In the genomic region with DNA sequence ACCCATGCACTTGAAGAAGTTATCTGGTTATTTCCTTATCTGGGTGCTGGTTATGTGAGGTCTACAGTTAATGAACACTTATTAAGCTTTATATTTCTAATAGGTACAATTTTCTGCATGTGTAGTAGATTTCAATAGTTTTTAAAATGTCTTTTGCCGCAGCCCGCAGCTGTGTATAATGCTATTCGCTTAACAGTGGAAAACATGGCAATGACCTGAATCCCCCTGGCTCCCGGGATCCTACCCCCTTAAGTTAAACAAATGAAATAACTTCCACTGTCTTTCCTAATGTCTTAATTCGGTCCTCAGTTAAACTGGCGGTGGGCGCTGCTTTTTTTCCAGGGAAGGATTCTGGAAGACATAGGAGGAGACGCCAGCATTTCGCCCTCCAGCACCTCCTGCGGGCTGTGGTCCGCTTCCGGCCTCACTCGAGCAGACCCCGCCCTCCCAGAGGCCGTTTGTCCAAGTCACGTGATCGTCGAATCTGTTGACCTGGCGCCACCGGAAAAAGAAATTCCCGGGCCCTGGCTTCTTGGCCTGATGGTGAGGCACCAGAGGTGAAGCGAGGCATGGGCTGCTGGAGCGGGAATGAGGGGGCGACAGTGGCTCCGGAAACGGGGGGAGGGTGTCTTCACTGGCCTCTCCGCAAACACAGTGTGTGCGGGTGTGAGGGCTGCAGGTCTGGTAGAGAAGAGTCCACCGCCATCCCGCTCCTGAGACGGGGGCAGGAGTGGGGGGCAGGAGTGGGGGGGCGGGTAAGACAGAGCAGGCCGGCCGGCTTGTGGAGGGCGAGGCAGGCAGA, we compare ENCODE assay signal across 8 cellular contexts. TPM values are rescaled to one million over a fixed set of nuclear protein-coding genes. Genes with fewer than 3 reads are reported as not detected.
DNase-seq lines count a peak whose midpoint lies in the region; ATAC-seq and TF ChIP-seq lines count a peak whose summit lies in the region.

No MANE protein-coding gene starts in this region.

- H3K4me3 ChIP-seq in BE2C (ENCODE audit: low read depth, low read length) (peak overlapping the region; percentile 49), OCI-LY1 (ENCODE audit: low read depth, low read length, poor library complexity, severe bottlenecking) (peak overlapping the region; percentile 64), epithelial cell of proximal tubule (ENCODE audit: low read depth, low read length) (peak overlapping the region; percentile 53), mononuclear cell (ENCODE audit: low read length) (peak overlapping the region; percentile 68)

- ATAC-seq in GM19324 (IDR thresholded peaks at IDR 0.05; ENCODE audit: low FRiP score, unreplicated experiment), result peak; percentile 75

- peak; percentile 33 for TF ChIP-seq CTCF in BE2C (IDR thresholded peaks at IDR 0.05; ENCODE audit: low read depth, low read length)
- TF ChIP-seq CTCF in OCI-LY1 (IDR thresholded peaks at IDR 0.05; ENCODE audit: low read length), result peak; percentile 26; the same call in 1 of the 2 replicates
- TF ChIP-seq CTCF in epithelial cell of proximal tubule (conservative IDR thresholded peaks at IDR 0.05; ENCODE audit: low read depth, low read length), result peak; percentile 33

- peak; percentile 94 for DNase-seq in BE2C
- DNase-seq in HT-29 (ENCODE audit: low spot score), result peak; percentile 93
- peak; percentile 61 for DNase-seq in activated T-cell treated with anti-CD3 and anti-CD28 coated beads for 48 hours (ENCODE audit: low read depth)
- no peak for DNase-seq in epithelial cell of proximal tubule (ENCODE audit: low read depth)
- peak; percentile 12 to 41 for DNase-seq in stimulated activated CD8-positive, alpha-beta memory T cell treated with anti-CD3 and anti-CD28 coated beads, Interleukin-7, amount 100 ng/mL, for 1 hour (ENCODE audit: low read depth in 2 of 2)

- no peaks in the 10 kb centered on the region for H3K27me3 ChIP-seq in BE2C
- 0 out of 2 replicates have a peak, but pooled peaks cover 3% of the 10 kb centered on the region for H3K27me3 ChIP-seq in OCI-LY1 (ENCODE audit: insufficient read depth, low read length)
- no peaks in the 10 kb centered on the region for H3K27me3 ChIP-seq in mononuclear cell (ENCODE audit: insufficient read depth, low read length)

- peak overlapping the region; percentile 59 for H3K9ac ChIP-seq in OCI-LY1 (ENCODE audit: low read length)

- no peak overlapping the region for H3K27ac ChIP-seq in OCI-LY1 (ENCODE audit: low read depth, low read length, poor library complexity, severe bottlenecking)

- H3K4me1 ChIP-seq in BE2C, result peaks cover 7% of the 10 kb centered on the region
- H3K4me1 ChIP-seq in OCI-LY1 (ENCODE audit: insufficient read depth, low read length, severe bottlenecking), result peaks cover 16% of the 10 kb centered on the region
- peaks cover 10% of the 10 kb centered on the region for H3K4me1 ChIP-seq in mononuclear cell (ENCODE audit: insufficient read depth, low read length)

- H2AFZ ChIP-seq in OCI-LY1 (ENCODE audit: low read length), result peak overlapping the region; percentile 60; the same call in 1 of the 2 replicates

- no peaks in the 10 kb centered on the region for H3K36me3 ChIP-seq in BE2C
- no peaks in the 10 kb centered on the region for H3K36me3 ChIP-seq in OCI-LY1 (ENCODE audit: insufficient read depth, low read length)

- H3F3A ChIP-seq in OCI-LY1 (ENCODE audit: insufficient read depth, low read length), result no peaks in the 10 kb centered on the region

- H3K4me2 ChIP-seq in OCI-LY1 (ENCODE audit: low read length), result peak overlapping the region; percentile 56

- H4K20me1 ChIP-seq in OCI-LY1 (ENCODE audit: insufficient read depth, low read length), result no peaks in the 10 kb centered on the region

- no peaks in the 10 kb centered on the region for H3K79me2 ChIP-seq in OCI-LY1 (ENCODE audit: insufficient read depth, low read length)

- H3K9me3 ChIP-seq in BE2C (no peaks in the 10 kb centered on the region), OCI-LY1 (ENCODE audit: low read length) (no peaks in the 10 kb centered on the region), mononuclear cell (ENCODE audit: low read depth, low read length) (no peaks in the 10 kb centered on the region)

- H3K9me2 ChIP-seq in OCI-LY1 (ENCODE audit: low read depth, low read length), result no peaks in the 10 kb centered on the region

RNA-seq across cellular contexts. Expression of gene CSPG4, which starts 45.6 kb away (rescaled TPM):
- polyA plus RNA-seq in BE2C (2012; ENCODE audit: insufficient read depth, insufficient read length, low read depth), result 5.9 TPM
- total RNA-seq in HT-29 (2014; rRNA removed; shearing (Covaris generic)), result 8.9 and 10.7 TPM in 2 replicates
- total RNA-seq in epithelial cell of proximal tubule (1.2 and 2.1 TPM in 2 replicates), mononuclear cell (under 0.01 TPM)
